In genomic region chr17:45451131-45451530, GRCh38 we compare ENCODE assay signal across 14 cellular contexts. TPM values are rescaled to one million over a fixed set of nuclear protein-coding genes. Genes with fewer than 3 reads are reported as not detected.
DNase-seq lines count a peak whose midpoint lies in the region; FAIRE-seq and TF ChIP-seq lines count a peak whose summit lies in the region.
"Had no signal": no experiment of that assay in that cellular context is flagged by ENCODE, and none has a peak within 500 bp of the region (broad histone marks: within the 10 kb centered on the region; RNA-seq: fewer than 3 reads in every experiment).

No MANE protein-coding gene starts in this region.

- no peaks in the 10 kb centered on the region for H3K9me3 ChIP-seq in MM.1S (replicated peaks; ENCODE audit: insufficient read depth, low read length)
- H3K9me3 ChIP-seq in spleen: no peaks in the 10 kb centered on the region
- no peaks in the 10 kb centered on the region for H3K9me3 ChIP-seq in small intestine (ENCODE audit: control insufficient read depth, low read depth)

- FAIRE-seq in small intestine (lab: Jason Lieb, UNC): no peak

- peaks cover 7% of the 10 kb centered on the region; the same call in 1 of the 2 replicates for H3K79me2 ChIP-seq in MM.1S (ENCODE audit: low read length)

- DNase-seq in activated effector memory CD4-positive, alpha-beta T cell treated with anti-CD3 and anti-CD28 coated beads, Interleukin-2, amount 50 U/mL, for 16 hours: peak; percentile 60
- no peak for DNase-seq in activated effector memory CD4-positive, alpha-beta T cell treated with Interleukin-2 at 50 U/mL for 16 hours
- DNase-seq in MM.1S (peak; percentile 9), ecto neural progenitor cell (ENCODE audit: low spot score) (peak; percentile 48), spleen (peak; percentile 74), SK-N-DZ (ENCODE audit: low spot score) (no peak), small intestine (no peak), NCI-H774 (lab: John Stamatoyannopoulos, UW) (no peak)
- DNase-seq: 8988T; activated CD4-positive, CD25-positive, alpha-beta regulatory T cell treated with anti-CD3 and anti-CD28 coated beads, Interleukin-2, amount 50 U/mL, for 72 hours; activated naive CD4-positive, alpha-beta T cell treated with anti-CD3 and anti-CD28 coated beads for 36 hours; CD4-positive, alpha-beta T cell; effector CD4-positive, alpha-beta T cell; substantia nigra had no signal

- peaks cover 7% of the 10 kb centered on the region; the same call in 1 of the 2 replicates for H3F3A ChIP-seq in MM.1S (ENCODE audit: insufficient read depth, low read length)

- H3K4me1 ChIP-seq in MM.1S (ENCODE audit: low read length) (peaks cover 15% of the 10 kb centered on the region), spleen (peaks cover 0 to 31% (median 7%) of the 10 kb centered on the region in 6 donors), small intestine (ENCODE audit: control insufficient read depth in 2 of 2, insufficient read depth in 1 of 2, low read depth in 1 of 2, low read length in 1 of 2) (no peaks in the 10 kb centered on the region)

- H3K27ac ChIP-seq in MM.1S (ENCODE audit: low read length) (peak overlapping the region; percentile 68; the same call in 1 of the 2 replicates), spleen (peak overlapping the region in 1 of 8 donors; percentile 45), small intestine (ENCODE audit: low read depth in 1 of 2, low read length in 1 of 2) (no peak overlapping the region)

- H3K4me3 ChIP-seq in MM.1S (ENCODE audit: low read length) (no peak overlapping the region), spleen (no peak overlapping the region), small intestine (ENCODE audit: low read depth in 1 of 2, low read length in 2 of 2) (no peak overlapping the region)

- no peak for TF ChIP-seq POLR2A in spleen (IDR thresholded peaks at IDR 0.05)

- H3K27me3 ChIP-seq in MM.1S (replicated peaks; ENCODE audit: insufficient read depth, low read length) (no peaks in the 10 kb centered on the region), spleen (replicated peaks in 1 of 7) (no peaks in the 10 kb centered on the region), small intestine (ENCODE audit: control insufficient read depth in 2 of 2, insufficient read depth in 2 of 2, low read length in 2 of 2) (no peaks in the 10 kb centered on the region)

- H4K20me1 ChIP-seq in MM.1S (ENCODE audit: insufficient read depth, low read length): no peaks in the 10 kb centered on the region

- H3K9ac ChIP-seq in MM.1S (ENCODE audit: low read length): no peak overlapping the region

- intact Hi-C loops in spleen (cut with DNase I; ENCODE audit: low total_unique reads): no loop called here

- no peak overlapping the region for H3K4me2 ChIP-seq in MM.1S (ENCODE audit: low read depth, low read length)

- no peaks in the 10 kb centered on the region for H3K36me3 ChIP-seq in MM.1S (replicated peaks; ENCODE audit: insufficient read depth, low read length)
- H3K36me3 ChIP-seq in spleen: peaks cover 0 to 91% (median 7%) of the 10 kb centered on the region in 6 donors
- peaks cover 0 to 1% of the 10 kb centered on the region in 2 donors for H3K36me3 ChIP-seq in small intestine (ENCODE audit: control insufficient read depth in 2 of 2, insufficient read depth in 2 of 2, low read length in 2 of 2)

- H2AFZ ChIP-seq in MM.1S (ENCODE audit: low read length): no peak overlapping the region

- H3K9me2 ChIP-seq in MM.1S (replicated peaks; ENCODE audit: insufficient read depth, low read length): no peaks in the 10 kb centered on the region

- 69 to 100% (median 82%) methylated on average over 3 to 8 of the region's 8 CpGs for WGBS in spleen, 5 donors
- 87 to 92% (median 89%) methylated on average over 8 of the region's 8 CpGs for WGBS in small intestine, 3 donors

- TF ChIP-seq CTCF in MM.1S (IDR thresholded peaks at IDR 0.05; ENCODE audit: low read length) (peak; percentile 27), spleen (IDR thresholded peaks at IDR 0.05 in 8 of 11, conservative IDR thresholded peaks at IDR 0.05 in 3 of 11) (no peak)

RNA-seq across cellular contexts. Expression of gene ARHGAP27, which starts 18.5 kb away (rescaled TPM):
- 100 to 1,000 TPM in 6 of 7 donors, 10 to 100 TPM in 1; 97.8 to 151 (median 129) TPM for total RNA-seq in spleen
- polyA plus RNA-seq in spleen (100 to 1,000 TPM in 1 of 3 donors, 10 to 100 TPM in 2; 43.6 to 103 (median 73.1) TPM), small intestine (100 to 1,000 TPM in 2 of 3 donors, 10 to 100 TPM in 1; 65.2 to 132 (median 106) TPM)
- polyA plus RNA-seq in SK-N-DZ (2014; cell fraction: cytosol; rRNA removed): 3.6 and 6.1 TPM in 2 replicates
- 17.7 and 23.1 TPM in 2 replicates for polyA plus RNA-seq in SK-N-DZ (2014; cell fraction: nucleus; rRNA removed)

RNA-seq across cellular contexts. Expression of gene PLEKHM1, which starts 39.4 kb away (rescaled TPM):
- total RNA-seq in spleen: 100 to 1,000 TPM in 3 of 7 donors, 10 to 100 TPM in 4; 66.1 to 121 (median 84.9) TPM
- polyA plus RNA-seq in spleen (10 to 100 TPM in 2 of 3 donors, 1 to 10 TPM in 1; 7.4 to 19.3 (median 12.4) TPM), small intestine (10 to 100 TPM; 12.2 to 13.9 (median 12.2) TPM)
- polyA plus RNA-seq in SK-N-DZ (2014; cell fraction: cytosol; rRNA removed): 5.6 and 19.1 TPM in 2 replicates
- 6.4 and 35.2 TPM in 2 replicates for polyA plus RNA-seq in SK-N-DZ (2014; cell fraction: nucleus; rRNA removed)

Comparison
In these comparisons a context has a peak if more than half of its experiments do, and no peak if none do; other contexts are left out.
1. DNase-seq: peak in activated effector memory CD4-positive, alpha-beta T cell treated with anti-CD3 and anti-CD28 coated beads, Interleukin-2, amount 50 U/mL, for 16 hours (single experiment), MM.1S (single experiment), ecto neural progenitor cell (single experiment) and spleen (single experiment); none in activated effector memory CD4-positive, alpha-beta T cell treated with Interleukin-2 at 50 U/mL for 16 hours (single experiment), SK-N-DZ (single experiment), small intestine (single experiment) and NCI-H774 (single experiment).